Comparison of ENCODE assay signal across 8 cellular contexts in genomic region chr17:78865682-78866390, GRCh38.
DNase-seq lines count a peak whose midpoint lies in the region; ATAC-seq and TF ChIP-seq lines count a peak whose summit lies in the region.

No MANE protein-coding gene starts in this region.

- H3K27ac ChIP-seq in caudate nucleus (ENCODE audit: low read depth, low read length) = peak overlapping the region; percentile 64

- ATAC-seq in GM18502 (IDR thresholded peaks at IDR 0.05; ENCODE audit: poor library complexity, unreplicated experiment) = no peak

- peak; percentile 96 for TF ChIP-seq CTCF in WI38 (IDR thresholded peaks at IDR 0.05; ENCODE audit: low read depth, low read length)

- DNase-seq in DMS 273 (lab: John Stamatoyannopoulos, UW; ENCODE audit: unreplicated experiment) (peak; percentile 89), DMS 273 treated with DMSO at 0.1 percent for 48 hours (lab: John Stamatoyannopoulos, UW) (no peak), NCI-H2107 treated with DMSO at 0.1 percent for 48 hours (lab: John Stamatoyannopoulos, UW; ENCODE audit: unreplicated experiment) (peak; percentile 37), caudate nucleus (lab: John Stamatoyannopoulos, UW) (peak in 57 of 61 donors; percentile 27 to 84 (median 66)), kidney tubule cell (ENCODE audit: low spot score) (peak; percentile 76)
- peak; percentile 52 for DNase-seq in stimulated activated CD4-positive, alpha-beta T cell treated with anti-CD3 and anti-CD28 coated beads, Interleukin-1b, Interleukin-23, amount 100 ng/mL, for 48 hours

- H3K4me3 ChIP-seq in WI38 (ENCODE audit: low read depth, low read length) = peak overlapping the region; percentile 8; the same call in 1 of the 2 replicates
